8 cellular contexts compared by ENCODE assay signal in the genomic region with DNA sequence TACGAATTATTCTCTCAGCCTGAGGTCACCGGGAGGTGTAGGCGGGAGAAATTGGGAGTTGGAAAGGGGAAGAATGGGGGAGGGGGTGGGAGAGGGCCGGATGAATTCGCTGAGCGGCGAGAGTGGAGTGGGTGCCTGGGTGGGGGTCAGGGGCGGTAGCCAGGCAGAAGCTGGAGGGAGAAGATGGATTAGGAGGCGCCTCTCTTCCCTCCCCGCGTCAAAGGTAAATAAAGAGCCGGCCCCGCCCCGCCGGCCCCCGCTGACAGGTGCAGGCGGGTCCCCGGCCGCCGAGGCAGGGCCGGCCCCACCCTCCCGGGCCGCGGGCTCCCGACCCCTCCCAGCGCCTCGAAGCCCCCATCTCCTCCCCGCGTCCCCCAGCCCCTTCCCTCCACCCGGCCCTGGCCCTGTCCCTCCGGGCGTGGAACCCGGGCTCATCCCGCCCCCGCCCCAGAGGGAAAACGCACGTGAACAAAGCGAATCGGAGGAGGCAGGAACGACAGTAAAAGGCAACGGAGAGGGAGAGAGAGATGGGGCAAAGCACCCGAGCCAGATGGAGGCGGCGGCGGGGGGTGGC. TPM values are rescaled to one million over a fixed set of nuclear protein-coding genes. Genes with fewer than 3 reads are reported as not detected.
A peak's percentile ranks its signal among the peaks of the same experiment; 100 is the strongest.
DNase-seq lines count a peak whose midpoint lies in the region; ATAC-seq, FAIRE-seq and TF ChIP-seq lines count a peak whose summit lies in the region.

No MANE protein-coding gene starts in this region.

- H3K9me3 ChIP-seq in heart left ventricle (no peaks in the 10 kb centered on the region), astrocyte (ENCODE audit: insufficient read depth, low read depth, low read length) (no peaks in the 10 kb centered on the region)

- H3K4me1 ChIP-seq in heart left ventricle (peaks cover 0 to 18% (median 4%) of the 10 kb centered on the region in 12 donors), astrocyte (ENCODE audit: insufficient read depth, low read length) (no peaks in the 10 kb centered on the region)

- no peak for DNase-seq in heart left ventricle
- no peak for DNase-seq in left ventricle myocardium superior
- no peak for DNase-seq in astrocyte (ENCODE audit: low read depth)
- DNase-seq in memory B cell (ENCODE audit: low spot score in 2 of 2), result no peak
- peak; percentile 14 for DNase-seq in urothelium cell line (ENCODE audit: low spot score)
- no peak for DNase-seq in NCI-H2107 treated with DMSO at 0.1 percent for 48 hours (lab: John Stamatoyannopoulos, UW; ENCODE audit: unreplicated experiment)
- no peak for DNase-seq in effector CD8-positive, alpha-beta T cell (lab: John Stamatoyannopoulos, UW)

- peak overlapping the region; percentile 98 for H3K4me2 ChIP-seq in astrocyte (ENCODE audit: low read length)

- no peak for TF ChIP-seq POLR2A in heart left ventricle (IDR thresholded peaks at IDR 0.05)

- H3K4me3 ChIP-seq in heart left ventricle (peak overlapping the region; percentile 11 to 70 (median 51)), astrocyte (ENCODE audit: insufficient read depth, low read depth, low read length) (peak overlapping the region; percentile 17)

- H3K36me3 Mint-ChIP-seq in astrocyte (ENCODE audit: low read depth, unreplicated experiment) (peaks cover 7% of the 10 kb centered on the region), memory B cell (no peaks in the 10 kb centered on the region)

- H3K9me3 Mint-ChIP-seq in astrocyte (ENCODE audit: unreplicated experiment), result peaks cover 4% of the 10 kb centered on the region
- no peaks in the 10 kb centered on the region for H3K9me3 Mint-ChIP-seq in memory B cell

- H3K27me3 Mint-ChIP-seq in astrocyte (ENCODE audit: low read depth, unreplicated experiment) (peaks cover 45% of the 10 kb centered on the region), memory B cell (peaks cover 27% of the 10 kb centered on the region)

- no peaks in the 10 kb centered on the region for H4K20me1 ChIP-seq in astrocyte (ENCODE audit: insufficient read depth, low read length)

- no peaks in the 10 kb centered on the region for H3K36me3 ChIP-seq in heart left ventricle
- no peaks in the 10 kb centered on the region for H3K36me3 ChIP-seq in astrocyte (ENCODE audit: insufficient read depth, low read length)

- peak overlapping the region; percentile 85 for H3K4me3 Mint-ChIP-seq in astrocyte (ENCODE audit: unreplicated experiment)
- H3K4me3 Mint-ChIP-seq in memory B cell, result peak overlapping the region; percentile 94

- TF ChIP-seq CTCF in heart left ventricle (IDR thresholded peaks at IDR 0.05) (no peak), astrocyte (IDR thresholded peaks at IDR 0.05; ENCODE audit: insufficient read depth, low read depth, low read length) (no peak)

- peak overlapping the region; percentile 58 for H3K9ac ChIP-seq in astrocyte (ENCODE audit: low read length)

- WGBS in heart left ventricle, 4 donors, result 2 to 4% (median 4%) methylated on average over 33 to 45 of the region's 45 CpGs

- FAIRE-seq in astrocyte (lab: Jason Lieb, UNC) (no peak), urothelium cell line (lab: Jason Lieb, UNC) (no peak)

- H3K27ac Mint-ChIP-seq in astrocyte (ENCODE audit: unreplicated experiment), result no peak overlapping the region
- H3K27ac Mint-ChIP-seq in memory B cell, result no peak overlapping the region

- ATAC-seq in heart left ventricle (no peak), left ventricle myocardium superior (no peak), memory B cell (ENCODE audit: low read depth) (peak; percentile 14), GM18858 (IDR thresholded peaks at IDR 0.05; ENCODE audit: unreplicated experiment) (no peak)

- H3K4me1 Mint-ChIP-seq in astrocyte (ENCODE audit: low read depth, unreplicated experiment), result peaks cover 2% of the 10 kb centered on the region
- peaks cover 2% of the 10 kb centered on the region for H3K4me1 Mint-ChIP-seq in memory B cell

- H2AFZ ChIP-seq in astrocyte (ENCODE audit: low read depth, low read length), result no peak overlapping the region

- intact Hi-C loops in heart left ventricle (cut with DNase I) (loop anchor here in 3 of 10 donors (5.0 to 10.0 kb wide), 2 partner anchors 44 to 53 kb away; a partner anchor contains a TSS), left ventricle myocardium superior (cut with micrococcal nuclease) (no loop called here)

- no peaks in the 10 kb centered on the region for H3K79me2 ChIP-seq in astrocyte (ENCODE audit: insufficient read depth, low read length)

- no peak overlapping the region for H3K27ac ChIP-seq in heart left ventricle
- H3K27ac ChIP-seq in astrocyte (ENCODE audit: low read depth, low read length), result no peak overlapping the region

- H3K27me3 ChIP-seq in heart left ventricle (peaks cover 5 to 55% (median 32%) of the 10 kb centered on the region in 9 donors), astrocyte (ENCODE audit: insufficient read depth, low read length) (peaks cover 10% of the 10 kb centered on the region)

RNA-seq across cellular contexts. Expression of a gene that starts 0.9 kb away (rescaled TPM):
- under 1 TPM; 0.15 to 0.79 (median 0.42) TPM for total RNA-seq in heart left ventricle
- polyA plus RNA-seq in heart left ventricle, result under 1 TPM; 0.19 to 0.25 TPM
- 0.57 TPM for total RNA-seq in left ventricle myocardium superior
- 7.6 and 8.0 TPM in 2 replicates for total RNA-seq in astrocyte

RNA-seq across cellular contexts. Expression of a gene that starts 19.5 kb away (rescaled TPM):
- total RNA-seq in heart left ventricle, result 100 to 1,000 TPM in 4 of 9 donors, 10 to 100 TPM in 5; 59.6 to 217 (median 79.4) TPM
- polyA plus RNA-seq in heart left ventricle, result 100 to 1,000 TPM in 1 of 2 donors, 10 to 100 TPM in 1; 55.9 to 156 TPM
- total RNA-seq in left ventricle myocardium superior, result 73.9 TPM
- total RNA-seq in astrocyte, result 477 and 523 TPM in 2 replicates

RNA-seq across cellular contexts. Expression of a gene that starts 45.7 kb away (rescaled TPM):
- total RNA-seq in heart left ventricle (1 to 10 TPM in 1 of 9 donors, not detected in 8; 1.4 TPM), left ventricle myocardium superior (not detected), astrocyte (not detected in 2 replicates)
- polyA plus RNA-seq in heart left ventricle, result under 1 TPM in 1 of 2 donors, not detected in 1; 0.03 TPM

RNA-seq across cellular contexts. Expression of a gene that starts 47.0 kb away (rescaled TPM):
- total RNA-seq in heart left ventricle (under 1 TPM in 3 of 9 donors, not detected in 6; 0.06 to 0.51 (median 0.48) TPM), left ventricle myocardium superior (not detected), astrocyte (0.96 and 2.6 TPM in 2 replicates)
- under 1 TPM in 1 of 2 donors, not detected in 1; 0.04 TPM for polyA plus RNA-seq in heart left ventricle
